Comparison of ENCODE assay signal across 11 cellular contexts in genomic region chr11:106152013-106152412, GRCh38.
DNase-seq lines count a peak whose midpoint lies in the region; ATAC-seq and TF ChIP-seq lines count a peak whose summit lies in the region.
"Had no signal": no experiment of that assay in that cellular context is flagged by ENCODE, and none has a peak within 500 bp of the region (broad histone marks: within the 10 kb centered on the region; RNA-seq: fewer than 3 reads in every experiment).

No MANE protein-coding gene starts in this region.

- intact Hi-C loops in gastrocnemius medialis (cut with DNase I; ENCODE audit: low total_unique reads) (no loop called here), heart right ventricle (cut with DNase I) (loop anchor here in 1 of 10 donors (10.0 kb wide), 1 partner anchor 883 kb away; no protein-coding TSS in a partner anchor)

- no peaks in the 10 kb centered on the region for H3K27me3 ChIP-seq in fibroblast of lung (ENCODE audit: control insufficient read depth, insufficient read depth, low read length)
- no peaks in the 10 kb centered on the region for H3K27me3 ChIP-seq in gastrocnemius medialis
- peaks cover 0 to 4% (median 0%) of the 10 kb centered on the region in 7 donors for H3K27me3 ChIP-seq in heart right ventricle

- no peak for ATAC-seq in gastrocnemius medialis
- no peak for ATAC-seq in GM21526 (IDR thresholded peaks at IDR 0.05; ENCODE audit: low FRiP score, unreplicated experiment)
- ATAC-seq in heart right ventricle = no peak

- no peak overlapping the region for H3K4me3 ChIP-seq in HEK293 (ENCODE audit: low read depth, low read length)
- H3K4me3 ChIP-seq in fibroblast of lung (replicated peaks in 1 of 4; ENCODE audit: control extremely low read depth in 1 of 4, insufficient read depth in 1 of 4, low read depth in 3 of 4, low read length in 4 of 4) = no peak overlapping the region
- H3K4me3 ChIP-seq in gastrocnemius medialis = no peak overlapping the region
- no peak overlapping the region for H3K4me3 ChIP-seq in heart right ventricle

- H3K4me2 ChIP-seq in fibroblast of lung (ENCODE audit: extremely low read depth, insufficient read depth, low read length) = no peak overlapping the region

- POLR2A ChIA-PET in HEK293 (lab: Yijun Ruan, JAX) = no interaction called here

- CTCF ChIA-PET in HEK293 (lab: Yijun Ruan, JAX) = interaction anchor here (0.6 to 1.4 kb wide), 3 partner anchors 18 to 321 kb away, joined by 3 to 4 read pairs (median 3); no protein-coding TSS in a partner anchor

- TF ChIP-seq CTCF in HEK293 (tag by site-specific recombination; IDR thresholded peaks at IDR 0.05) (no peak), fibroblast of lung (conservative IDR thresholded peaks at IDR 0.05 in 1 of 2, IDR thresholded peaks at IDR 0.05 in 1 of 2; ENCODE audit: low read depth in 1 of 2, low read length in 2 of 2) (peak in 1 of 2 donors; percentile 28), gastrocnemius medialis (IDR thresholded peaks at IDR 0.05 in 4 of 5, conservative IDR thresholded peaks at IDR 0.05 in 1 of 5) (no peak), heart right ventricle (IDR thresholded peaks at IDR 0.05) (no peak)

- no peak for TF ChIP-seq POLR2A in gastrocnemius medialis (IDR thresholded peaks at IDR 0.05)

- no peaks in the 10 kb centered on the region for H3K9me3 ChIP-seq in HEK293 (ENCODE audit: control insufficient read depth, insufficient read depth, low read depth, low read length)
- H3K9me3 ChIP-seq in fibroblast of lung (ENCODE audit: control insufficient read depth, insufficient read depth, low read depth, low read length) = no peaks in the 10 kb centered on the region
- H3K9me3 ChIP-seq in gastrocnemius medialis = no peaks in the 10 kb centered on the region
- peaks cover 0 to 7% (median 0%) of the 10 kb centered on the region in 11 donors for H3K9me3 ChIP-seq in heart right ventricle

- H3K9ac ChIP-seq in fibroblast of lung (ENCODE audit: insufficient read depth, low read length) = no peak overlapping the region

- in situ Hi-C loops in gastrocnemius medialis (cut with MboI; ENCODE audit: low sequenced_read_pairs in 4 of 4) = no loop called here

- 43 to 47% methylated on average over 2 of the region's 2 CpGs for WGBS in heart right ventricle, 2 donors

- no peaks in the 10 kb centered on the region for H3K79me2 ChIP-seq in fibroblast of lung (ENCODE audit: control insufficient read depth, insufficient read depth, low read length)

- no peaks in the 10 kb centered on the region for H4K20me1 ChIP-seq in fibroblast of lung (ENCODE audit: control insufficient read depth, extremely low read depth, insufficient read depth, low read length)

- H3K36me3 ChIP-seq in HEK293 (ENCODE audit: control insufficient read depth in 2 of 2, insufficient read depth in 1 of 2, low read length in 2 of 2) (no peaks in the 10 kb centered on the region), fibroblast of lung (ENCODE audit: control insufficient read depth, insufficient read depth, low read length) (no peaks in the 10 kb centered on the region), gastrocnemius medialis (no peaks in the 10 kb centered on the region), heart right ventricle (no peaks in the 10 kb centered on the region)

- no peak overlapping the region for H2AFZ ChIP-seq in fibroblast of lung (ENCODE audit: low read length)

- peak; percentile 12 for DNase-seq in RKO (ENCODE audit: low spot score)
- DNase-seq in fibroblast of lung (ENCODE audit: low read depth in 2 of 2) = peak; percentile 7 to 86
- DNase-seq in renal cortical epithelial cell (ENCODE audit: low read depth) = peak; percentile 87
- no peak for DNase-seq in gastrocnemius medialis
- DNase-seq in heart right ventricle = no peak
- no peak for DNase-seq in activated effector memory CD4-positive, alpha-beta T cell treated with Interleukin-2 at 50 U/mL for 16 hours
- DNase-seq: activated CD4-positive, alpha-beta T cell treated with anti-CD3 and anti-CD28 coated beads for 48 hours; NCI-H146; stimulated activated naive CD4-positive, alpha-beta T cell treated with Interleukin-2 at 50 U/mL for 16 hours had no signal

- H3K27ac ChIP-seq in HEK293 (ENCODE audit: extremely low read depth, low read depth, low read length) (no peak overlapping the region), fibroblast of lung (ENCODE audit: insufficient read depth, low read length) (no peak overlapping the region), gastrocnemius medialis (no peak overlapping the region), heart right ventricle (no peak overlapping the region)

- H3K4me1 ChIP-seq in HEK293 (ENCODE audit: control insufficient read depth, insufficient read depth, low read length) (no peaks in the 10 kb centered on the region), fibroblast of lung (ENCODE audit: control insufficient read depth, extremely low read depth, insufficient read depth, low read length) (no peaks in the 10 kb centered on the region), gastrocnemius medialis (no peaks in the 10 kb centered on the region), heart right ventricle (no peaks in the 10 kb centered on the region)

TF ChIP-seq in HEK293, 187 proteins besides CTCF, POLR2A, EP300 and RAD21:
- peak; percentile 84 for TF ChIP-seq ZFHX2 (tag by site-specific recombination; conservative IDR thresholded peaks at IDR 0.05)
- TF ChIP-seq, protein P1, sequence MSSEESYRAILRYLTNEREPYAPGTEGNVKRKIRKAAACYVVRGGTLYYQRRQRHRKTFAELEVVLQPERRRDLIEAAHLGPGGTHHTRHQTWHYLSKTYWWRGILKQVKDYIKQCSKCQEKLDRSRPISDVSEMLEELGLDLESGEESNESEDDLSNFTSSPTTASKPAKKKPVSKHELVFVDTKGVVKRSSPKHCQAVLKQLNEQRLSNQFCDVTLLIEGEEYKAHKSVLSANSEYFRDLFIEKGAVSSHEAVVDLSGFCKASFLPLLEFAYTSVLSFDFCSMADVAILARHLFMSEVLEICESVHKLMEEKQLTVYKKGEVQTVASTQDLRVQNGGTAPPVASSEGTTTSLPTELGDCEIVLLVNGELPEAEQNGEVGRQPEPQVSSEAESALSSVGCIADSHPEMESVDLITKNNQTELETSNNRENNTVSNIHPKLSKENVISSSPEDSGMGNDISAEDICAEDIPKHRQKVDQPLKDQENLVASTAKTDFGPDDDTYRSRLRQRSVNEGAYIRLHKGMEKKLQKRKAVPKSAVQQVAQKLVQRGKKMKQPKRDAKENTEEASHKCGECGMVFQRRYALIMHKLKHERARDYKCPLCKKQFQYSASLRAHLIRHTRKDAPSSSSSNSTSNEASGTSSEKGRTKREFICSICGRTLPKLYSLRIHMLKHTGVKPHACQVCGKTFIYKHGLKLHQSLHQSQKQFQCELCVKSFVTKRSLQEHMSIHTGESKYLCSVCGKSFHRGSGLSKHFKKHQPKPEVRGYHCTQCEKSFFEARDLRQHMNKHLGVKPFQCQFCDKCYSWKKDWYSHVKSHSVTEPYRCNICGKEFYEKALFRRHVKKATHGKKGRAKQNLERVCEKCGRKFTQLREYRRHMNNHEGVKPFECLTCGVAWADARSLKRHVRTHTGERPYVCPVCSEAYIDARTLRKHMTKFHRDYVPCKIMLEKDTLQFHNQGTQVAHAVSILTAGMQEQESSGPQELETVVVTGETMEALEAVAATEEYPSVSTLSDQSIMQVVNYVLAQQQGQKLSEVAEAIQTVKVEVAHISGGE (tag by site-specific recombination; conservative IDR thresholded peaks at IDR 0.05; ENCODE audit: low read depth) = no peak
- peak; percentile 61; the same call in 1 of the 2 replicates for TF ChIP-seq EGR2 (tag by site-specific recombination; IDR thresholded peaks at IDR 0.05; ENCODE audit: low read depth)
TF ChIP-seq in HEK293: peak in this region for 2.

Comparison
In these comparisons a context has a peak if more than half of its experiments do, and no peak if none do; other contexts are left out.
1. DNase-seq: peak in RKO (single experiment), fibroblast of lung (2 of 2) and renal cortical epithelial cell (single experiment); none in gastrocnemius medialis (0 of 2), heart right ventricle (0 of 2) and activated effector memory CD4-positive, alpha-beta T cell treated with Interleukin-2 at 50 U/mL for 16 hours (single experiment).